Comparison of ENCODE assay signal across 9 cellular contexts in the genomic region with DNA sequence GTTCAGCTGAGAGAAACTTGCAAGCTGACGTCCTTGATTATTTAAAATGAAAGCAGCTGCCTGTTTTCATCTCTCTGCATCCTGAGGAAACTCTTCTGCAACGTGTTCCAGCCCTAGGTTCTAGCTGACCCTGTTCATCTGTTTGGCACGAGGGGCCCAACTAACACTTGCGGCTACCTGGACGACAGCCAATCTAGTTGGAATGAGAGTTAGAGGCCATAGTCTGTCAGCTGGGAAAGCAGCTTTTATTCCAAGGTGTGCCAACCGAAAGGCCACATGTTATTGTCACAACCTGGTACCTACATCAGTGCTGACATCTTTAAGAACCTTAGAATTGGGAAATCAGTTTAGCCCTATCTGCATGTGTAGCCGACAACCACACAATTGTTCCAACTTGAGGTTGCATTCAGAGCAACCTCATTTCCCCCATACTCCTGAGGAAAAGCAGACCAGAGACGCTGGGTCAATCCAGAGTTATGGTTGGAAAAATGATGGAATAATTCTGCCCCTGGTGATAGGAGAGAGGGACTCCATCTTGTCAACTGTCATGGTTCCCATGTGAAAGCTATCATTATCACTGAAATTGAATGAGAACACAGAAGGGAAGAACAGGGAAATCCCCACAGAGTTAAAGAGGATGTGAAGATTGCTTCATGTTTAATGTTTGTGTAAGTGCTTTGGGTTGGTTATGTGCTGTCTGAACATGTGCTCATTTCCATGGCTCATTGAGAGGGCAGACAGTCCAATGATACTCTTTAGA.
A peak's percentile ranks its signal among the peaks of the same experiment; 100 is the strongest.
DNase-seq lines count a peak whose midpoint lies in the region; ATAC-seq lines count a peak whose summit lies in the region.
"Had no signal": no experiment of that assay in that cellular context is flagged by ENCODE, and none has a peak within 500 bp of the region (broad histone marks: within the 10 kb centered on the region; RNA-seq: fewer than 3 reads in every experiment).

No MANE protein-coding gene starts in this region.

- no peak for DNase-seq in stimulated activated naive CD8-positive, alpha-beta T cell treated with anti-CD3 and anti-CD28 coated beads, Interleukin-15, amount 100 ng/mL, for 72 hours
- no peak for DNase-seq in stimulated activated naive CD8-positive, alpha-beta T cell treated with anti-CD3 and anti-CD28 coated beads, Interleukin-15, Interleukin-2, amounts not matched to agents 100 U/mL and 50 U/mL, for 24 hours
- DNase-seq in stromal cell of bone marrow (ENCODE audit: low read depth), result peak; percentile 53
- no peak for DNase-seq in posterior cingulate gyrus
- no peak for DNase-seq in hypothalamus (lab: John Stamatoyannopoulos, UW)
- no peak for DNase-seq in OCI-M1 (lab: John Stamatoyannopoulos, UW)
- DNase-seq: naive B cell had no signal

- H3K27ac Mint-ChIP-seq in stimulated activated naive CD8-positive, alpha-beta T cell treated with anti-CD3 and anti-CD28 coated beads, Interleukin-15, amount 100 ng/mL, for 72 hours, result no peak overlapping the region
- H3K27ac Mint-ChIP-seq: naive B cell had no signal

- intact Hi-C loops in posterior cingulate gyrus (cut with DNase I), result no loop called here

- peaks cover 33% of the 10 kb centered on the region for H3K27me3 Mint-ChIP-seq in stimulated activated naive CD8-positive, alpha-beta T cell treated with anti-CD3 and anti-CD28 coated beads, Interleukin-15, amount 100 ng/mL, for 72 hours

- H3K9me3 Mint-ChIP-seq in stimulated activated naive CD8-positive, alpha-beta T cell treated with anti-CD3 and anti-CD28 coated beads, Interleukin-15, amount 100 ng/mL, for 72 hours, result peaks cover 5 to 13% of the 10 kb centered on the region in 2 donors

- H3K4me3 Mint-ChIP-seq in stimulated activated naive CD8-positive, alpha-beta T cell treated with anti-CD3 and anti-CD28 coated beads, Interleukin-15, amount 100 ng/mL, for 72 hours, result no peak overlapping the region
- H3K4me3 Mint-ChIP-seq: naive B cell had no signal

- peak; percentile 67 for ATAC-seq in stimulated activated naive CD8-positive, alpha-beta T cell treated with anti-CD3 and anti-CD28 coated beads, Interleukin-15, amount 100 ng/mL, for 72 hours
- ATAC-seq in stimulated activated naive CD8-positive, alpha-beta T cell treated with anti-CD3 and anti-CD28 coated beads, Interleukin-15, Interleukin-2, amounts not matched to agents 100 U/mL and 50 U/mL, for 24 hours, result no peak
- ATAC-seq in HG03139 (IDR thresholded peaks at IDR 0.05; ENCODE audit: unreplicated experiment) (peak; percentile 80), esophagus mucosa (peak; percentile 94)

- no peaks in the 10 kb centered on the region for H3K4me1 Mint-ChIP-seq in stimulated activated naive CD8-positive, alpha-beta T cell treated with anti-CD3 and anti-CD28 coated beads, Interleukin-15, amount 100 ng/mL, for 72 hours
- H3K4me1 Mint-ChIP-seq: naive B cell had no signal
